ENCODE assay signal across 16 cellular contexts in the genomic region with DNA sequence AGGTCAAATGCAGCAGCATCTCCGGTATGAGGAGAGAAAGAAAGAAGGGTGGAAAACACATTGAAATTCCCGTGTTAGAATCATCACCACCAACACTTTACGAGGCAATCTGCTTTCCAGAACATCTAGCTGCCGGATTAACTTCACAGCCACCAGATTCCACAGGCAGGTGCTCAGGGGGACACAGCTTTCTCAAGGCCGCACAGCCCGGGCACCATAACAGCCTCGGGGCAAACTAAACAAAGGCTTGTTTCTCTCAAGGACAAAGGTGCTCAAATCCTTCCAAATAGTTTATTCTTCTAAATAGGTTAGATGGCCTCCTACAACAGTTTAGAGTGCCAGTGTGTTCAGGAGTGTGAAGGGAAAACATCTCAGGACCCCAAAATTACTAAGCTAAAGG.
"Had no signal": no experiment of that assay in that cellular context is flagged by ENCODE, and none has a peak within 500 bp of the region (broad histone marks: within the 10 kb centered on the region; RNA-seq: fewer than 3 reads in every experiment).

No MANE protein-coding gene starts in this region.

- H3K4me3 Mint-ChIP-seq: activated naive CD4-positive, alpha-beta T cell treated with anti-CD3 and anti-CD28 coated beads, Interleukin-2, amount 10 ng/mL, durations not matched to agents 7 days and 5 days; activated T-helper 17 cell treated with anti-CD3 and anti-CD28 coated beads, Interleukin-2, amount 50 U/mL, for 72 hours; nephron; stimulated activated effector memory CD8-positive, alpha-beta T cell treated with anti-CD3 and anti-CD28 coated beads, Interleukin-12 subunit alpha, Interleukin-12 subunit beta, amount 100 ng/mL, for 72 hours had no signal

- H3K4me3 ChIP-seq: sigmoid colon, spleen had no signal

- H3K9me3 ChIP-seq: sigmoid colon, spleen had no signal

- H3K27ac ChIP-seq: sigmoid colon, spleen had no signal

- H3K4me1 Mint-ChIP-seq: activated naive CD4-positive, alpha-beta T cell treated with anti-CD3 and anti-CD28 coated beads, Interleukin-2, amount 10 ng/mL, durations not matched to agents 7 days and 5 days; activated T-helper 17 cell treated with anti-CD3 and anti-CD28 coated beads, Interleukin-2, amount 50 U/mL, for 72 hours; stimulated activated effector memory CD8-positive, alpha-beta T cell treated with anti-CD3 and anti-CD28 coated beads, Interleukin-12 subunit alpha, Interleukin-12 subunit beta, amount 100 ng/mL, for 72 hours had no signal

- H3K4me1 ChIP-seq: spleen had no signal

- H3K9me3 Mint-ChIP-seq: activated naive CD4-positive, alpha-beta T cell treated with anti-CD3 and anti-CD28 coated beads, Interleukin-2, amount 10 ng/mL, durations not matched to agents 7 days and 5 days; activated T-helper 17 cell treated with anti-CD3 and anti-CD28 coated beads, Interleukin-2, amount 50 U/mL, for 72 hours; nephron; stimulated activated effector memory CD8-positive, alpha-beta T cell treated with anti-CD3 and anti-CD28 coated beads, Interleukin-12 subunit alpha, Interleukin-12 subunit beta, amount 100 ng/mL, for 72 hours had no signal

- DNase-seq: activated CD4-positive, alpha-beta T cell treated with anti-CD3 and anti-CD28 coated beads for 1 hour; activated CD4-positive, alpha-beta T cell treated with anti-CD3 and anti-CD28 coated beads, Interleukin-2, amount 50 U/mL, for 48 hours; activated naive CD4-positive, alpha-beta T cell treated with anti-CD3 and anti-CD28 coated beads, Interleukin-2, amount 10 ng/mL, durations not matched to agents 7 days and 5 days; caudate nucleus; mammary epithelial cell; occipital lobe; stimulated activated CD4-positive, alpha-beta T cell treated with anti-CD3 and anti-CD28 coated beads, Interleukin-1b, Interleukin-23, amount 100 ng/mL, for 48 hours; T-helper 1 cell; T1000 had no signal

- H3K27me3 ChIP-seq: sigmoid colon had no signal

- H3K27ac Mint-ChIP-seq: activated naive CD4-positive, alpha-beta T cell treated with anti-CD3 and anti-CD28 coated beads, Interleukin-2, amount 10 ng/mL, durations not matched to agents 7 days and 5 days; activated T-helper 17 cell treated with anti-CD3 and anti-CD28 coated beads, Interleukin-2, amount 50 U/mL, for 72 hours; nephron; stimulated activated effector memory CD8-positive, alpha-beta T cell treated with anti-CD3 and anti-CD28 coated beads, Interleukin-12 subunit alpha, Interleukin-12 subunit beta, amount 100 ng/mL, for 72 hours had no signal

- H3K36me3 Mint-ChIP-seq: activated naive CD4-positive, alpha-beta T cell treated with anti-CD3 and anti-CD28 coated beads, Interleukin-2, amount 10 ng/mL, durations not matched to agents 7 days and 5 days; stimulated activated effector memory CD8-positive, alpha-beta T cell treated with anti-CD3 and anti-CD28 coated beads, Interleukin-12 subunit alpha, Interleukin-12 subunit beta, amount 100 ng/mL, for 72 hours had no signal

- H3K36me3 ChIP-seq: sigmoid colon, spleen had no signal

- ATAC-seq: activated T-helper 17 cell treated with anti-CD3 and anti-CD28 coated beads, Interleukin-2, amount 50 U/mL, for 72 hours; esophagus mucosa; left lobe of liver; stimulated activated effector memory CD8-positive, alpha-beta T cell treated with anti-CD3 and anti-CD28 coated beads, Interleukin-12 subunit alpha, Interleukin-12 subunit beta, amount 100 ng/mL, for 72 hours had no signal
